ENCODE assay signal across 2 cellular contexts in genomic region chr6:96542702-96543101, GRCh38.
TF ChIP-seq lines count a peak whose summit lies in the region.

No MANE protein-coding gene starts in this region.

TF ChIP-seq in Ishikawa, 13 proteins besides CTCF, POLR2A, EP300 and RAD21 (continued from another document):
- no peak for TF ChIP-seq REST (IDR thresholded peaks at IDR 0.05; ENCODE audit: low read depth)

TF ChIP-seq in GM12878, 131 proteins besides CTCF, POLR2A, EP300 and RAD21 (continued from another document):
- TF ChIP-seq E2F8 (IDR thresholded peaks at IDR 0.05; ENCODE audit: low read depth, partially characterized antibody) (no peak), RBBP5 (conservative IDR thresholded peaks at IDR 0.05) (no peak)
TF ChIP-seq in GM12878: peak in this region for 1.
